In the genomic region with DNA sequence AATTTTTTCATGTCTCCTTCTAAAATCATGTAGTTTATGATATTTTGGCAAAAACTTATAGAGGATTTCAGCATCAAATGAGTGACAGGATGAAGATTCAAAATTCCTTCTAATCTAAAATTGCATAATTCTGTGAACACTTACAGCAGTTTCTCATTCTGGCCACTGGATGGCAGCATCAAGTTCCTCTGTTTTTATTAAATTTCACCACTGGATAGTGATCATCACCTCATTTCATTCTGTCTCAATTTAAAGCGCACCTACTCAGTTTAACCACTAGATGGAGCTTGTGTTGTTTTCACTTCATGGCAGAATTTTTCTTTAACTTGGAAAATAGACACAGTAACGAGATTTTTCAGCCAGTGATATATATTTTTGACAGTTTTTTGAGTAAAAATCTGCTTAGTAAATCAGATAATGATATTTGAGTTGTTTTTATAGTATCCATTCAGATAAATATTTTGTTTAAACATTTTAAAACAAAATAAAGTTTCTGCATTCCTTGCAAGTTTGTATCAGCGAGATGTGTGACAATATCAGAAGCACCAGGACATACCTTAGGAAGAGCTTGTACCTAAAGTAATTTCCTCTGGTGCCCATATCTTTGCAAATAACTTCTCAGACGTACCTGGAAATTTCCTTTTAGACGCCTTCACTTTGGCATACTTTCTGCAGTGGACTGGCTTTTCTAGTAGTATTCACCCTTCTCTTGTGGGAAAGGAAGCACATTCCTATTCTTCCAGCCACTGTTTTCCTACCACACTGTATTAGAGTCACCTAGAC, we compare ENCODE assay signal across 8 cellular contexts.
DNase-seq lines count a peak whose midpoint lies in the region; FAIRE-seq and TF ChIP-seq lines count a peak whose summit lies in the region.

No MANE protein-coding gene starts in this region.

- no peak overlapping the region for H3K27ac Mint-ChIP-seq in activated T-helper 1 cell treated with anti-CD3 and anti-CD28 coated beads, Interleukin-12 subunit alpha, Interleukin-12 subunit beta, Interleukin-2, Interleukin-4 antibody, amounts not matched to agents 30 ng/mL and 10 ng/mL and 1 ng/mL, durations not matched to agents 14 hours and 24 hours and 36 hours

- intact Hi-C loops in activated T-helper 1 cell treated with anti-CD3 and anti-CD28 coated beads, Interleukin-12 subunit alpha, Interleukin-12 subunit beta, Interleukin-2, Interleukin-4 antibody, amounts not matched to agents 30 ng/mL and 10 ng/mL and 1 ng/mL, durations not matched to agents 14 hours and 24 hours and 36 hours (cut with micrococcal nuclease), result loop anchor here (1.0 to 2.0 kb wide), 6 partner anchors 50 to 250 kb away; no protein-coding TSS in a partner anchor
- intact Hi-C loops in posterior vena cava (cut with DNase I), result no loop called here

- H3K27me3 Mint-ChIP-seq in activated T-helper 1 cell treated with anti-CD3 and anti-CD28 coated beads, Interleukin-12 subunit alpha, Interleukin-12 subunit beta, Interleukin-2, Interleukin-4 antibody, amounts not matched to agents 30 ng/mL and 10 ng/mL and 1 ng/mL, durations not matched to agents 14 hours and 24 hours and 36 hours (ENCODE audit: insufficient read depth), result no peaks in the 10 kb centered on the region

- H3K14ac ChIP-seq in trophoblast cell (ENCODE audit: low read length), result no peak overlapping the region

- no peak overlapping the region for H3K4ac ChIP-seq in trophoblast cell (ENCODE audit: low read depth, low read length)

- no peak overlapping the region for H2BK12ac ChIP-seq in trophoblast cell (ENCODE audit: low read length)

- no peak overlapping the region for H3K27ac ChIP-seq in trophoblast cell (ENCODE audit: low read depth, low read length)

- no peak overlapping the region for H2AK5ac ChIP-seq in trophoblast cell (ENCODE audit: low read length)

- H3K23ac ChIP-seq in trophoblast cell (ENCODE audit: low read length), result no peak overlapping the region

- FAIRE-seq in RCC 7860 (lab: Jason Lieb, UNC), result peak; percentile 97

- no peak overlapping the region for H3K18ac ChIP-seq in trophoblast cell (ENCODE audit: low read length)

- peak; percentile 59 for DNase-seq in GM10266 (ENCODE audit: extremely low spot score)
- peak; percentile 85 for DNase-seq in HCEC 1CT
- peak; percentile 83 for DNase-seq in RCC 7860 (ENCODE audit: low spot score)
- peak; percentile 48 for DNase-seq in activated T-helper 1 cell treated with anti-CD3 and anti-CD28 coated beads, Interleukin-12 subunit alpha, Interleukin-12 subunit beta, Interleukin-2, Interleukin-4 antibody, amounts not matched to agents 30 ng/mL and 10 ng/mL and 1 ng/mL, durations not matched to agents 14 hours and 24 hours and 36 hours (ENCODE audit: low spot score)
- DNase-seq in foreskin melanocyte, result peak; percentile 71
- peak; percentile 75 to 95 for DNase-seq in trophoblast cell
- no peak for DNase-seq in posterior vena cava (ENCODE audit: low spot score)

- H3K9me3 ChIP-seq in Loucy (ENCODE audit: insufficient read depth, low read depth, low read length) (no peaks in the 10 kb centered on the region), trophoblast cell (ENCODE audit: insufficient read depth, low read depth, low read length) (no peaks in the 10 kb centered on the region)

- no peaks in the 10 kb centered on the region for H3K27me3 ChIP-seq in Loucy (ENCODE audit: insufficient read depth, low read length, poor library complexity, severe bottlenecking)
- no peaks in the 10 kb centered on the region for H3K27me3 ChIP-seq in trophoblast cell (ENCODE audit: insufficient read depth, low read length)

- H3K9me3 Mint-ChIP-seq in activated T-helper 1 cell treated with anti-CD3 and anti-CD28 coated beads, Interleukin-12 subunit alpha, Interleukin-12 subunit beta, Interleukin-2, Interleukin-4 antibody, amounts not matched to agents 30 ng/mL and 10 ng/mL and 1 ng/mL, durations not matched to agents 14 hours and 24 hours and 36 hours, result peaks cover 3% of the 10 kb centered on the region

- no peaks in the 10 kb centered on the region for H3K79me1 ChIP-seq in trophoblast cell (ENCODE audit: low read length)

- no peak overlapping the region for H4K8ac ChIP-seq in trophoblast cell (ENCODE audit: low read depth, low read length)

- H2AFZ ChIP-seq in Loucy (ENCODE audit: low read length), result peak overlapping the region; percentile 47; the same call in 1 of the 2 replicates
- no peak overlapping the region for H2AFZ ChIP-seq in trophoblast cell (ENCODE audit: insufficient read depth, low read length, poor library complexity)

- no peak overlapping the region for H3K9ac ChIP-seq in Loucy (ENCODE audit: low read depth, low read length, poor library complexity, severe bottlenecking)
- no peak overlapping the region for H3K9ac ChIP-seq in trophoblast cell (ENCODE audit: low read length)

- no peak overlapping the region for H3K4me3 Mint-ChIP-seq in activated T-helper 1 cell treated with anti-CD3 and anti-CD28 coated beads, Interleukin-12 subunit alpha, Interleukin-12 subunit beta, Interleukin-2, Interleukin-4 antibody, amounts not matched to agents 30 ng/mL and 10 ng/mL and 1 ng/mL, durations not matched to agents 14 hours and 24 hours and 36 hours

- no peaks in the 10 kb centered on the region for H3F3A ChIP-seq in Loucy (ENCODE audit: low read depth)

- no peaks in the 10 kb centered on the region for H3K9me2 ChIP-seq in Loucy (replicated peaks; ENCODE audit: low read depth, low read length)

- no peaks in the 10 kb centered on the region for H4K20me1 ChIP-seq in Loucy (ENCODE audit: insufficient read depth, low read length, poor library complexity, severe bottlenecking)

- H3K79me2 ChIP-seq in Loucy (ENCODE audit: insufficient read depth, low read length) (no peaks in the 10 kb centered on the region), trophoblast cell (ENCODE audit: control insufficient read depth, insufficient read depth, low read length, poor library complexity) (no peaks in the 10 kb centered on the region)

- H3K4me2 ChIP-seq in Loucy (ENCODE audit: low read depth, low read length, poor library complexity, severe bottlenecking) (no peak overlapping the region), trophoblast cell (ENCODE audit: low read length) (peak overlapping the region; percentile 16)

- H2BK5ac ChIP-seq in trophoblast cell (ENCODE audit: low read depth, low read length, poor library complexity), result no peak overlapping the region

- no CpG with 5 or more reads among the region's 5 CpGs for WGBS in trophoblast cell (ENCODE audit: extremely low coverage, insufficient coverage, insufficient read length)

- H3K36me3 ChIP-seq in Loucy (ENCODE audit: insufficient read depth, low read length) (no peaks in the 10 kb centered on the region), trophoblast cell (ENCODE audit: control insufficient read depth in 1 of 2, insufficient read depth in 2 of 2, low read length in 2 of 2) (no peaks in the 10 kb centered on the region)

- no peak overlapping the region for H3K4me3 ChIP-seq in Loucy (ENCODE audit: low read length, poor library complexity, severe bottlenecking)
- H3K4me3 ChIP-seq in trophoblast cell (ENCODE audit: low read depth, low read length), result no peak overlapping the region

- H4K91ac ChIP-seq in trophoblast cell (ENCODE audit: low read depth, low read length), result no peak overlapping the region

- peak; percentile 80 for TF ChIP-seq CTCF in GM10266 (IDR thresholded peaks at IDR 0.05; ENCODE audit: control insufficient read depth, insufficient read depth, low read depth, missing control alignments)
- peak; percentile 100 for TF ChIP-seq CTCF in Loucy (conservative IDR thresholded peaks at IDR 0.05; ENCODE audit: low read length)

- no peak overlapping the region for H2BK120ac ChIP-seq in trophoblast cell (ENCODE audit: insufficient read depth, low read length, poor library complexity)

- peaks cover 9% of the 10 kb centered on the region for H3K4me1 Mint-ChIP-seq in activated T-helper 1 cell treated with anti-CD3 and anti-CD28 coated beads, Interleukin-12 subunit alpha, Interleukin-12 subunit beta, Interleukin-2, Interleukin-4 antibody, amounts not matched to agents 30 ng/mL and 10 ng/mL and 1 ng/mL, durations not matched to agents 14 hours and 24 hours and 36 hours (ENCODE audit: low read depth)

- H3K4me1 ChIP-seq in Loucy (ENCODE audit: insufficient read depth, low read length, poor library complexity, severe bottlenecking), result peaks cover 9% of the 10 kb centered on the region
- no peaks in the 10 kb centered on the region for H3K4me1 ChIP-seq in trophoblast cell (ENCODE audit: control insufficient read depth in 1 of 2, insufficient read depth in 2 of 2, low read length in 2 of 2)

- H4K12ac ChIP-seq in trophoblast cell (ENCODE audit: low read depth, low read length), result no peak overlapping the region

- no peaks in the 10 kb centered on the region for H3K36me3 Mint-ChIP-seq in activated T-helper 1 cell treated with anti-CD3 and anti-CD28 coated beads, Interleukin-12 subunit alpha, Interleukin-12 subunit beta, Interleukin-2, Interleukin-4 antibody, amounts not matched to agents 30 ng/mL and 10 ng/mL and 1 ng/mL, durations not matched to agents 14 hours and 24 hours and 36 hours (ENCODE audit: low read depth)
